15 cellular contexts compared by ENCODE assay signal in genomic region chr5:56075361-56075760, GRCh38.
DNase-seq lines count a peak whose midpoint lies in the region; FAIRE-seq and TF ChIP-seq lines count a peak whose summit lies in the region.
"Had no signal": no experiment of that assay in that cellular context is flagged by ENCODE, and none has a peak within 500 bp of the region (broad histone marks: within the 10 kb centered on the region; RNA-seq: fewer than 3 reads in every experiment).

No MANE protein-coding gene starts in this region.

- no peak overlapping the region for H3K9ac ChIP-seq in liver (ENCODE audit: low read depth in 1 of 2, low read length in 2 of 2)

- H3K4me3 ChIP-seq in HFF-Myc (replicated peaks; ENCODE audit: low read depth, low read length): no peak overlapping the region
- no peak overlapping the region for H3K4me3 ChIP-seq in liver (ENCODE audit: low read depth in 1 of 3, low read length in 3 of 3)
- H3K4me3 ChIP-seq: SK-N-MC had no signal

- no peaks in the 10 kb centered on the region for H3K9me3 ChIP-seq in liver (ENCODE audit: control insufficient read depth in 4 of 4, low read length in 3 of 4)

- TF ChIP-seq CTCF in HFF-Myc (IDR thresholded peaks at IDR 0.05; ENCODE audit: low read depth, low read length, missing control alignments): no peak
- TF ChIP-seq CTCF in liver (IDR thresholded peaks at IDR 0.05; ENCODE audit: low read depth, low read length, missing input control): no peak

- peak; percentile 61 for FAIRE-seq in endometrium (lab: Jason Lieb, UNC)
- FAIRE-seq in GM12892 (lab: Jason Lieb, UNC): no peak

- no peaks in the 10 kb centered on the region for H3K27me3 ChIP-seq in liver (ENCODE audit: control insufficient read depth in 4 of 4, insufficient read depth in 4 of 4, low read length in 3 of 4)

- no peak for TF ChIP-seq POLR2A in GM12892 (IDR thresholded peaks at IDR 0.05; ENCODE audit: low read depth, low read length)

- no peaks in the 10 kb centered on the region for H3K36me3 ChIP-seq in liver (ENCODE audit: control insufficient read depth in 4 of 4, insufficient read depth in 3 of 4, low read depth in 1 of 4, low read length in 3 of 4)

- H3K27ac ChIP-seq in liver (ENCODE audit: low read depth in 1 of 2, low read length in 2 of 2): no peak overlapping the region
- H3K27ac ChIP-seq: epithelial cell of prostate, SK-N-MC had no signal

- DNase-seq in HFF-Myc (ENCODE audit: extremely low read depth, low read depth) (peak; percentile 85), stromal cell of bone marrow (ENCODE audit: low read depth) (peak; percentile 81), NCI-H2107 (lab: John Stamatoyannopoulos, UW) (no peak), GM12892 (ENCODE audit: insufficient read length) (no peak), SHP77 (lab: John Stamatoyannopoulos, UW) (no peak), DMS153 (lab: John Stamatoyannopoulos, UW) (no peak)
- DNase-seq: activated B cell treated with CpG ODN at 0.5 μM for 24 hours; activated T-cell treated with anti-CD3 and anti-CD28 coated beads, Interleukin-2, amount 50 U/mL, for 72 hours; CD4-positive, alpha-beta memory T cell; NCI-H1694; NCI-H748 treated with DMSO at 0.1 percent for 48 hours had no signal

- peaks cover 0 to 2% (median 0%) of the 10 kb centered on the region in 4 donors for H3K4me1 ChIP-seq in liver (ENCODE audit: control insufficient read depth in 4 of 4, insufficient read depth in 4 of 4, low read length in 3 of 4)

- no peak for TF ChIP-seq RAD21 in liver (IDR thresholded peaks at IDR 0.05)

- 88% methylated on average over 2 of the region's 2 CpGs for WGBS in liver

TF ChIP-seq in liver, 16 proteins besides CTCF, POLR2A, EP300 and RAD21:
- no peak for TF ChIP-seq RXRA (IDR thresholded peaks at IDR 0.05)
- peak; percentile 86 for TF ChIP-seq NR2F2 (IDR thresholded peaks at IDR 0.05)

Comparison
In these comparisons a context has a peak if more than half of its experiments do, and no peak if none do; other contexts are left out.
1. DNase-seq: peak in HFF-Myc (single experiment) and stromal cell of bone marrow (single experiment); none in NCI-H2107 (single experiment), GM12892 (single experiment), SHP77 (0 of 2) and DMS153 (single experiment).